14 cellular contexts compared by ENCODE assay signal in genomic region chr16:48053346-48053745, GRCh38.
DNase-seq lines count a peak whose midpoint lies in the region; ATAC-seq and TF ChIP-seq lines count a peak whose summit lies in the region.
"Had no signal": no experiment of that assay in that cellular context is flagged by ENCODE, and none has a peak within 500 bp of the region (broad histone marks: within the 10 kb centered on the region; RNA-seq: fewer than 3 reads in every experiment).

No MANE protein-coding gene starts in this region.

- TF ChIP-seq CTCF in cardiac fibroblast (IDR thresholded peaks at IDR 0.05; ENCODE audit: low read depth, low read length) = no peak
- TF ChIP-seq CTCF in kidney epithelial cell (IDR thresholded peaks at IDR 0.05; ENCODE audit: insufficient read depth, low read length, poor library complexity, severe bottlenecking) = no peak
- no peak for TF ChIP-seq CTCF in upper lobe of right lung (IDR thresholded peaks at IDR 0.05)

- H3K36me3 ChIP-seq in kidney epithelial cell (ENCODE audit: control insufficient read depth, insufficient read depth, low read length) = no peaks in the 10 kb centered on the region
- H3K36me3 ChIP-seq in upper lobe of right lung = no peaks in the 10 kb centered on the region
- H3K36me3 ChIP-seq: upper lobe of left lung had no signal

- H3K27ac ChIP-seq in upper lobe of right lung = no peak overlapping the region
- H3K27ac ChIP-seq: upper lobe of left lung had no signal

- H3K27me3 ChIP-seq in kidney epithelial cell (ENCODE audit: control insufficient read depth, insufficient read depth, low read length) (no peaks in the 10 kb centered on the region), upper lobe of right lung (no peaks in the 10 kb centered on the region)
- H3K27me3 ChIP-seq: upper lobe of left lung had no signal

- ATAC-seq in left cardiac atrium (peak; percentile 64 to 82), upper lobe of right lung (peak; percentile 71), GM21717 (IDR thresholded peaks at IDR 0.05; ENCODE audit: unreplicated experiment) (no peak)

- peak; percentile 27 for DNase-seq in left cardiac atrium
- no peak for DNase-seq in cardiac septum (ENCODE audit: low spot score)
- peak; percentile 44 to 90 for DNase-seq in cardiac fibroblast (ENCODE audit: low read depth in 2 of 2)
- peak; percentile 16 for DNase-seq in kidney epithelial cell (ENCODE audit: low read depth)
- DNase-seq in upper lobe of right lung = peak; percentile 70
- no peak for DNase-seq in LoVo (ENCODE audit: low spot score)
- DNase-seq in SK-N-DZ (ENCODE audit: low spot score) = no peak
- DNase-seq: activated CD4-positive, CD25-positive, alpha-beta regulatory T cell treated with anti-CD3 and anti-CD28 coated beads, Interleukin-2, amount 50 U/mL, for 72 hours; activated naive CD4-positive, alpha-beta T cell treated with anti-CD3 and anti-CD28 coated beads, Interleukin-2, amount 50 U/mL, for 16 hours; NCI-H1092; OCI-M1; stimulated activated CD4-positive, alpha-beta T cell treated with anti-CD3 and anti-CD28 coated beads, Interleukin-4, amount 100 ng/mL, for 24 hours had no signal

- no peak overlapping the region for H3K4me3 ChIP-seq in cardiac fibroblast (replicated peaks in 1 of 2; ENCODE audit: low read depth in 2 of 2, low read length in 2 of 2)
- H3K4me3 ChIP-seq in kidney epithelial cell (ENCODE audit: low read depth, low read length) = no peak overlapping the region
- H3K4me3 ChIP-seq in upper lobe of right lung = no peak overlapping the region
- H3K4me3 ChIP-seq: upper lobe of left lung had no signal

- H3K9me3 ChIP-seq in upper lobe of right lung = no peaks in the 10 kb centered on the region
- H3K9me3 ChIP-seq: upper lobe of left lung had no signal

- intact Hi-C loops in left cardiac atrium (cut with DNase I) = loop anchor here (10.0 kb wide), 1 partner anchor 909 kb away; the partner anchor contains the start of gene NETO2 (in 2 of the 2)
- intact Hi-C loops in cardiac septum (cut with DNase I) = no loop called here
- intact Hi-C loops in upper lobe of right lung (cut with DNase I) = no loop called here

- H3K4me1 ChIP-seq in upper lobe of right lung = peaks cover 17% of the 10 kb centered on the region

Comparison
In these comparisons a context has a peak if more than half of its experiments do, and no peak if none do; other contexts are left out.
1. DNase-seq: peak in left cardiac atrium (single experiment), cardiac fibroblast (2 of 2), kidney epithelial cell (single experiment) and upper lobe of right lung (single experiment); none in cardiac septum (single experiment), LoVo (single experiment) and SK-N-DZ (single experiment).
2. intact Hi-C loops: an anchor here in left cardiac atrium (10.0 kb wide); none called in cardiac septum and upper lobe of right lung.